Comparison of ENCODE assay signal across 8 cellular contexts in the genomic region with DNA sequence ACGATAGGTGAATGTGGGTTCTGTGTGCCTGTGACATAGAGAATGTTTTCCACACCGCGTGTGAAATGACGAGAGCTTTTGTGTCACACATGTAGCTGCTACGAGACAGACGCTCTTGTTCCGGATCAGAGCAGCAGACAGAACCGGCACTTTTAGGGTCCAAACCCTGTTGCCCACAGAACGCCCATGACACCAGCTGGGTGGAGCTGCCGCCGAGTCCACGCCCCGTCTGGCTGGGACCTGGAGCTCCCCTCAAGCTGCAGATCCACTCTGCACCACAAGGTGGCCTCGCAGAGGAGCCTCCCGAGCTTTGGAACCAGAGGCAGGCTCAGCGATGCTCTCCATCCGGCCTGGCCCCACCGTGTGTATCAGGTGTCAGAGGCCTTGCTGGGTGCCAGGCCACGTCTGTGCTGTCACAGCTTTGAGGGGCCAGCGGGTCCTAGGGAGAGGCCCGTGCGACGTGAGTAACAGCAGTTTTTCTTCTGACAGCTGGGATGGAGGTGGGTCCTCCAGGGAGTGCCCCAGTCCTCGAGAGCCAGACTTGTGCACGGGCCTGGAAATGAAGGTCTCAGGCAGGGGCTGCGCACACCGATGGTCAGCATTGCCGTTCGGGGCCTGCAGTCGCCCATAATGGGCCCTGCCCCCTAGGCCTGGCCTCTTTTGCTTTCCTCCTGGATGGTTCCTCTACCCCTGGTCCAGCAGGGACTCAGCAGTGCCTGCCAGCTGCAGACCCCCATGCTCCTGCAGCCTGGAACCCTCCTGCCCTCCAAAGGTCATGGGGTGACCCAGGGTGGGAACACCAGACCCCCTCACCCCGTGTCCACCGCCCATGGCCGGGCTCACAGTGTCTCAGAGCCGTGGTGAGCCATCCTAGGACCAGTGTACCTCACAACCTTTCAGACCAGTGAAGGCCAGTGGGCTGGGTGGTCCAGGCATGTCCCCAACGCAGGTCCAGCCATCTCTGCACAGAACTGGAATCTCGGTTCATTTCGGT. TPM values are rescaled to one million over a fixed set of nuclear protein-coding genes. Genes with fewer than 3 reads are reported as not detected.
DNase-seq lines count a peak whose midpoint lies in the region; ATAC-seq and TF ChIP-seq lines count a peak whose summit lies in the region.

No MANE protein-coding gene starts in this region.

- H3K27me3 Mint-ChIP-seq in endothelial cell (ENCODE audit: unreplicated experiment), result peaks cover 5% of the 10 kb centered on the region

- no peak overlapping the region for H3K4me3 Mint-ChIP-seq in endothelial cell (ENCODE audit: unreplicated experiment)

- no peak overlapping the region for H3K4me3 ChIP-seq in mucosa of descending colon

- TF ChIP-seq CTCF in endothelial cell (IDR thresholded peaks at IDR 0.05; ENCODE audit: unreplicated experiment) (peak; percentile 96), mucosa of descending colon (IDR thresholded peaks at IDR 0.05) (peak; percentile 90)

- no peak overlapping the region for H3K27ac Mint-ChIP-seq in endothelial cell (ENCODE audit: unreplicated experiment)

- DNase-seq in Caki2 (ENCODE audit: low read depth), result peak; percentile 66
- DNase-seq in HS-27A (ENCODE audit: low read depth), result peak; percentile 59
- DNase-seq in NOMO-1 treated with DMSO at 0.1 percent for 48 hours (lab: John Stamatoyannopoulos, UW; ENCODE audit: unreplicated experiment), result peak; percentile 81
- DNase-seq in activated CD8-positive, alpha-beta memory T cell treated with anti-CD3 and anti-CD28 coated beads, Interleukin-2, amount 50 U/mL, for 24 hours (ENCODE audit: extremely low read depth), result peak; percentile 78
- DNase-seq in endothelial cell (ENCODE audit: low spot score), result peak; percentile 90
- peak; percentile 85 to 92 (median 91) for DNase-seq in mucosa of descending colon
- DNase-seq in stimulated activated CD8-positive, alpha-beta memory T cell treated with anti-CD3 and anti-CD28 coated beads, Interleukin-2, amount 100 ng/mL, for 48 hours (ENCODE audit: low read depth in 2 of 2), result peak; percentile 74 to 85

- peaks cover 4% of the 10 kb centered on the region for H3K36me3 Mint-ChIP-seq in endothelial cell (ENCODE audit: low read depth, unreplicated experiment)

- H3K4me1 ChIP-seq in mucosa of descending colon (ENCODE audit: low read depth), result peaks cover 11% of the 10 kb centered on the region

- H3K4me1 Mint-ChIP-seq in endothelial cell (ENCODE audit: unreplicated experiment), result no peaks in the 10 kb centered on the region

- no peaks in the 10 kb centered on the region for H3K9me3 ChIP-seq in mucosa of descending colon

- no peaks in the 10 kb centered on the region for H3K9me3 Mint-ChIP-seq in endothelial cell (ENCODE audit: unreplicated experiment)

- intact Hi-C loops in mucosa of descending colon (cut with DNase I, micrococcal nuclease), result no loop called here

- no peaks in the 10 kb centered on the region for H3K36me3 ChIP-seq in mucosa of descending colon (ENCODE audit: low read depth)

- ATAC-seq in GM21360 (IDR thresholded peaks at IDR 0.05; ENCODE audit: unreplicated experiment) (peak; percentile 81), mucosa of descending colon (peak; percentile 94)

- in situ Hi-C loops in Caki2 (cut with HindIII; ENCODE audit: low pct_unique_long_range_greater_than_20kb, low sequenced_read_pairs), result no loop called here

RNA-seq across cellular contexts. Expression of gene LRRC14B, which starts 2.5 kb away (rescaled TPM):
- total RNA-seq in Caki2 (2014; rRNA removed; shearing (Covaris generic); ENCODE audit: low replicate concordance), result not detected in 2 replicates
- total RNA-seq in endothelial cell (ENCODE audit: unreplicated experiment) (not detected), mucosa of descending colon (not detected)

RNA-seq across cellular contexts. Expression of gene CCDC127, which starts 29.2 kb away (rescaled TPM):
- 4.5 and 6.2 TPM in 2 replicates for total RNA-seq in Caki2 (2014; rRNA removed; shearing (Covaris generic); ENCODE audit: low replicate concordance)
- total RNA-seq in endothelial cell (ENCODE audit: unreplicated experiment) (8.1 TPM), mucosa of descending colon (1 to 10 TPM; 3.5 to 9.8 (median 4.7) TPM)

RNA-seq across cellular contexts. Expression of gene SDHA, which starts 29.3 kb away (rescaled TPM):
- 81.3 and 93.4 TPM in 2 replicates for total RNA-seq in Caki2 (2014; rRNA removed; shearing (Covaris generic); ENCODE audit: low replicate concordance)
- 73.5 TPM for total RNA-seq in endothelial cell (ENCODE audit: unreplicated experiment)
- total RNA-seq in mucosa of descending colon, result 100 to 1,000 TPM; 223 to 322 (median 249) TPM
